10 cellular contexts compared by ENCODE assay signal in the genomic region with DNA sequence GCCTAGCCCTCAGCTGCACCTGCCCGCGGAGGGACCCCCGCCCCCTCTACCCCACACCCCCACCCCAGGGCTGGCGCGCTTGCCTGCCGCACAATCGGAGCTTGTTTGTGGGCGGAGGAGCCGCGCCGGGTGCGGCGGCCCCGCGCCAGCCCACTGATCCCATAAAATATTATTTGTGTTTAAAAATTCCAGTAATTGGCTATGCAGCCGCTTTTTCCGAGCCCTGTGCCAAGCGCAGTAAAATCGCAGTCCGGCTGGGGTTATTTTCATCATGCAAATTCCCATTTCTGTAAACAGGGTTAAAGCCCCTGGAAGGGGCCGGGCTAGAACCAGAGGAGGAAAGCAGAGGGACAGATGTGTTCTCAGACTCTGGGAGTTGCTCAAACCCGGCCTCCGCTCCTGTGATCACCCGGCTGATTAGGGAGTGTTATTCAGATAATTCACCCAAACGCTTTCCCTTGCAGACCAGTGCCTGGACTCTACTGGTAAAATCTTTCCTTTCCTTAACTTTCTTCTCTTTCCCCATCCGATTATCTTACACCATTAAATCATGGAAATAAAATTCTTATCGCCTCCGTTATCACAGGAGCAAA.
DNase-seq lines count a peak whose midpoint lies in the region; ATAC-seq and TF ChIP-seq lines count a peak whose summit lies in the region.
"Had no signal": no experiment of that assay in that cellular context is flagged by ENCODE, and none has a peak within 500 bp of the region (broad histone marks: within the 10 kb centered on the region; RNA-seq: fewer than 3 reads in every experiment).

No MANE protein-coding gene starts in this region.

- H3K27ac Mint-ChIP-seq in activated naive CD4-positive, alpha-beta T cell treated with anti-CD3 and anti-CD28 coated beads, Interleukin-2, amount 10 ng/mL, durations not matched to agents 7 days and 5 days, result no peak overlapping the region
- no peak overlapping the region for H3K27ac Mint-ChIP-seq in activated naive CD4-positive, alpha-beta T cell treated with anti-CD3 and anti-CD28 coated beads, Interleukin-2, amount 50 U/mL, for 72 hours
- no peak overlapping the region for H3K27ac Mint-ChIP-seq in MCF 10A (ENCODE audit: low read depth, unreplicated experiment)
- H3K27ac Mint-ChIP-seq: dendritic cell treated with granulocyte-macrophage colony-stimulating factor and Interleukin-4, amounts not matched to agents 40 ng/mL and 50 ng/mL, for 4 days had no signal

- H3K4me1 Mint-ChIP-seq in activated naive CD4-positive, alpha-beta T cell treated with anti-CD3 and anti-CD28 coated beads, Interleukin-2, amount 10 ng/mL, durations not matched to agents 7 days and 5 days, result peaks cover 12% of the 10 kb centered on the region
- H3K4me1 Mint-ChIP-seq in MCF 10A (ENCODE audit: insufficient read depth, unreplicated experiment), result peaks cover 6% of the 10 kb centered on the region

- in situ Hi-C loops in KBM-7 (cut with MboI; ENCODE audit: low pct_unique_long_range_greater_than_20kb, low sequenced_read_pairs), result no loop called here

- no peaks in the 10 kb centered on the region for H3K9me3 Mint-ChIP-seq in activated naive CD4-positive, alpha-beta T cell treated with anti-CD3 and anti-CD28 coated beads, Interleukin-2, amount 10 ng/mL, durations not matched to agents 7 days and 5 days
- no peaks in the 10 kb centered on the region for H3K9me3 Mint-ChIP-seq in activated naive CD4-positive, alpha-beta T cell treated with anti-CD3 and anti-CD28 coated beads, Interleukin-2, amount 50 U/mL, for 72 hours
- H3K9me3 Mint-ChIP-seq in MCF 10A (ENCODE audit: unreplicated experiment), result no peaks in the 10 kb centered on the region
- H3K9me3 Mint-ChIP-seq: dendritic cell treated with granulocyte-macrophage colony-stimulating factor and Interleukin-4, amounts not matched to agents 40 ng/mL and 50 ng/mL, for 4 days had no signal

- H3K4me3 Mint-ChIP-seq in activated naive CD4-positive, alpha-beta T cell treated with anti-CD3 and anti-CD28 coated beads, Interleukin-2, amount 10 ng/mL, durations not matched to agents 7 days and 5 days, result peak overlapping the region; percentile 16
- peak overlapping the region; percentile 47 for H3K4me3 Mint-ChIP-seq in MCF 10A (ENCODE audit: unreplicated experiment)

- H3K4me1 ChIP-seq in mucosa of descending colon (ENCODE audit: low read depth), result peaks cover 9% of the 10 kb centered on the region

- H3K4me3 ChIP-seq in mucosa of descending colon, result no peak overlapping the region

- peaks cover 48% of the 10 kb centered on the region for H3K27me3 Mint-ChIP-seq in activated naive CD4-positive, alpha-beta T cell treated with anti-CD3 and anti-CD28 coated beads, Interleukin-2, amount 10 ng/mL, durations not matched to agents 7 days and 5 days
- H3K27me3 Mint-ChIP-seq in MCF 10A (ENCODE audit: insufficient read depth, unreplicated experiment), result no peaks in the 10 kb centered on the region

- H3K36me3 Mint-ChIP-seq in activated naive CD4-positive, alpha-beta T cell treated with anti-CD3 and anti-CD28 coated beads, Interleukin-2, amount 10 ng/mL, durations not matched to agents 7 days and 5 days, result peaks cover 2% of the 10 kb centered on the region
- no peaks in the 10 kb centered on the region for H3K36me3 Mint-ChIP-seq in activated naive CD4-positive, alpha-beta T cell treated with anti-CD3 and anti-CD28 coated beads, Interleukin-2, amount 50 U/mL, for 72 hours
- no peaks in the 10 kb centered on the region for H3K36me3 Mint-ChIP-seq in MCF 10A (ENCODE audit: insufficient read depth, unreplicated experiment)

- H3K9me3 ChIP-seq in mucosa of descending colon, result no peaks in the 10 kb centered on the region

- intact Hi-C loops in MCF 10A (cut with micrococcal nuclease), result no loop called here
- intact Hi-C loops in mucosa of descending colon (cut with DNase I, micrococcal nuclease), result no loop called here

- BruUV-seq in MCF 10A (replicated peaks; lab: Mats Ljungman, UMichigan), result no TSS peak

- CTCF ChIA-PET in activated naive CD4-positive, alpha-beta T cell treated with anti-CD3 and anti-CD28 coated beads, Interleukin-2, amount 10 ng/mL, durations not matched to agents 7 days and 5 days (lab: Charles Lee), result interaction anchor here (1.1 kb wide), 1 partner anchor 39 kb away, joined by 3 read pairs; no protein-coding TSS in a partner anchor
- CTCF ChIA-PET in MCF 10A (lab: Yijun Ruan, JAX), result interaction anchor here (0.7 kb wide), 1 partner anchor 60 kb away, joined by 3 read pairs; no protein-coding TSS in a partner anchor

- no peak for ATAC-seq in activated naive CD4-positive, alpha-beta T cell treated with anti-CD3 and anti-CD28 coated beads, Interleukin-2, amount 50 U/mL, for 72 hours
- ATAC-seq in mucosa of descending colon, result peak; percentile 43
- ATAC-seq in GM19452 (IDR thresholded peaks at IDR 0.05; ENCODE audit: unreplicated experiment), result no peak

- H3K36me3 ChIP-seq in mucosa of descending colon (ENCODE audit: low read depth), result no peaks in the 10 kb centered on the region

- POLR2A ChIA-PET in MCF 10A (lab: Yijun Ruan, JAX), result interaction anchor here (1.2 kb wide), 1 partner anchor 33 kb away, joined by 3 read pairs; no protein-coding TSS in a partner anchor

- no peak for DNase-seq in activated naive CD4-positive, alpha-beta T cell treated with anti-CD3 and anti-CD28 coated beads, Interleukin-2, amount 10 ng/mL, durations not matched to agents 7 days and 5 days
- DNase-seq in activated naive CD4-positive, alpha-beta T cell treated with anti-CD3 and anti-CD28 coated beads, Interleukin-2, amount 50 U/mL, for 72 hours (ENCODE audit: low spot score in 2 of 2), result no peak
- DNase-seq in MCF 10A (ENCODE audit: unreplicated experiment), result no peak
- DNase-seq in mucosa of descending colon, result peak in 2 of 3 donors; percentile 52 to 73
- peak; percentile 77 for DNase-seq in ureter (ENCODE audit: low spot score)
- no peak for DNase-seq in KBM-7
- DNase-seq in UCSD-AML1 (lab: John Stamatoyannopoulos, UW; ENCODE audit: unreplicated experiment), result no peak
- DNase-seq: NCI-H2107 had no signal

- TF ChIP-seq CTCF in MCF 10A (IDR thresholded peaks at IDR 0.05; ENCODE audit: unreplicated experiment), result no peak
- TF ChIP-seq CTCF in mucosa of descending colon (IDR thresholded peaks at IDR 0.05), result no peak

Comparison
In these comparisons a context has a peak if more than half of its experiments do, and no peak if none do; other contexts are left out.
1. DNase-seq: peak in mucosa of descending colon (2 of 3) and ureter (single experiment); none in activated naive CD4-positive, alpha-beta T cell treated with anti-CD3 and anti-CD28 coated beads, Interleukin-2, amount 10 ng/mL, durations not matched to agents 7 days and 5 days (single experiment), activated naive CD4-positive, alpha-beta T cell treated with anti-CD3 and anti-CD28 coated beads, Interleukin-2, amount 50 U/mL, for 72 hours (0 of 2), MCF 10A (single experiment), KBM-7 (single experiment) and UCSD-AML1 (single experiment).